23 cellular contexts compared by ENCODE assay signal in the genomic region with DNA sequence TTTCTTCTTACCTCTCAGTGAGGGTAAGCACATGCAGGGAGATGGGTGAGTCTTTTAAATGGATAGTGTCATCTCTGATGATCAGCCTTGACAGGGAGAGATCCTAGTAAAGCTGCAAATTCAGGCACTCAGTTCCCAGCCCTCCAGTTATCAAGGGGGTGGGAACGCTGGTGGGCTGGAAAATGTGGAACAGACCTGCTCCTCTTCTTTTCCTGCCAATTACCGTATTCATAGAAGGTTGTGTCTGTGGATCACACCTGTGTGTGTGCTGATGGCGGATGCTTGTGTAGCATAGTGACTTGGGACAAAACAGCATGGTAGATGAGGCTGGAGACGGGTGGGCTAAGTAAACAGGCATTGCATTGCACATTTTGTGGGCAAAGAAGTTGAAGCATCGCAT.
"Had no signal": no experiment of that assay in that cellular context is flagged by ENCODE, and none has a peak within 500 bp of the region (broad histone marks: within the 10 kb centered on the region; RNA-seq: fewer than 3 reads in every experiment).

No MANE protein-coding gene starts in this region.

- H3K27ac Mint-ChIP-seq: activated CD8-positive, alpha-beta T cell treated with anti-CD3 and anti-CD28 coated beads, Interleukin-2, amount 10 ng/mL, durations not matched to agents 7 days and 5 days; activated naive CD8-positive, alpha-beta T cell; activated T-cell treated with anti-CD3 and anti-CD28 coated beads, Interleukin-2, amount 50 U/mL, for 24 hours; activated T-helper 2 cell treated with anti-CD3 and anti-CD28 coated beads, Interferon-gamma antibody, Interleukin-2, Interleukin-4, amounts not matched to agents 10 μg/mL and 5 μg/mL and 100 μg/mL, durations not matched to agents 14 hours and 24 hours and 36 hours; mesothelial cell of epicardium; T-cell had no signal

- H3K36me3 ChIP-seq: adrenal gland, ovary, upper lobe of right lung had no signal

- H3K9me3 Mint-ChIP-seq: activated T-cell treated with anti-CD3 and anti-CD28 coated beads, Interleukin-2, amount 50 U/mL, for 24 hours; activated T-helper 2 cell treated with anti-CD3 and anti-CD28 coated beads, Interferon-gamma antibody, Interleukin-2, Interleukin-4, amounts not matched to agents 10 μg/mL and 5 μg/mL and 100 μg/mL, durations not matched to agents 14 hours and 24 hours and 36 hours; mesothelial cell of epicardium; naive thymus-derived CD8-positive, alpha-beta T cell; T-cell had no signal

- H3K4me3 ChIP-seq: adrenal gland, ascending aorta, left lung, ovary, prostate gland, upper lobe of right lung had no signal

- H3K4me3 Mint-ChIP-seq: activated CD8-positive, alpha-beta T cell treated with anti-CD3 and anti-CD28 coated beads, Interleukin-2, amount 10 ng/mL, durations not matched to agents 7 days and 5 days; activated naive CD8-positive, alpha-beta T cell; activated T-cell treated with anti-CD3 and anti-CD28 coated beads, Interleukin-2, amount 50 U/mL, for 24 hours; mesothelial cell of epicardium; naive thymus-derived CD8-positive, alpha-beta T cell; T-cell had no signal

- H3K4me1 ChIP-seq: ascending aorta, prostate gland, upper lobe of right lung had no signal

- H3K27ac ChIP-seq: adrenal gland, ascending aorta, left lung, ovary, prostate gland, upper lobe of right lung, WERI-Rb-1 had no signal

- DNase-seq: activated CD4-positive, alpha-beta T cell treated with anti-CD3 and anti-CD28 coated beads for 1 hour; activated CD4-positive, alpha-beta T cell treated with anti-CD3 and anti-CD28 coated beads, Interleukin-2, amount 50 U/mL, for 1 hour; activated CD8-positive, alpha-beta memory T cell treated with anti-CD3 and anti-CD28 coated beads, Interleukin-2, amount 50 U/mL, for 4 hours; activated CD8-positive, alpha-beta T cell treated with anti-CD3 and anti-CD28 coated beads, Interleukin-2, amount 10 ng/mL, durations not matched to agents 7 days and 5 days; activated naive CD4-positive, alpha-beta T cell; activated T-cell treated with anti-CD3 and anti-CD28 coated beads, Interleukin-2, amount 50 U/mL, for 24 hours; adrenal gland; cortex of kidney; kidney glomerular epithelial cell; left lung; naive thymus-derived CD8-positive, alpha-beta T cell; ovary; right cardiac atrium; stimulated activated CD4-positive, alpha-beta T cell treated with anti-CD3 and anti-CD28 coated beads, Interleukin-4, amount 100 ng/mL, for 4 hours; stimulated activated naive CD8-positive, alpha-beta T cell treated with anti-CD3 and anti-CD28 coated beads, Interleukin-15, Interleukin-2, amounts not matched to agents 100 U/mL and 50 U/mL, for 24 hours; T-cell; upper lobe of right lung had no signal

- ATAC-seq: activated CD8-positive, alpha-beta T cell treated with anti-CD3 and anti-CD28 coated beads, Interleukin-2, amount 10 ng/mL, durations not matched to agents 7 days and 5 days; left lung; naive thymus-derived CD8-positive, alpha-beta T cell; stimulated activated naive CD8-positive, alpha-beta T cell treated with anti-CD3 and anti-CD28 coated beads, Interleukin-15, Interleukin-2, amounts not matched to agents 100 U/mL and 50 U/mL, for 24 hours; T-cell; upper lobe of right lung had no signal

- H3K27me3 ChIP-seq: adrenal gland, ascending aorta, left lung, ovary, upper lobe of right lung had no signal

- H3K27me3 Mint-ChIP-seq: activated naive CD8-positive, alpha-beta T cell; activated T-cell treated with anti-CD3 and anti-CD28 coated beads, Interleukin-2, amount 50 U/mL, for 24 hours; naive thymus-derived CD8-positive, alpha-beta T cell; T-cell had no signal

- H3K9me3 ChIP-seq: adrenal gland, ascending aorta, left lung, ovary, prostate gland, upper lobe of right lung had no signal
